Comparison of ENCODE assay signal across 12 cellular contexts in genomic region chr7:41880107-41880506, GRCh38.
DNase-seq lines count a peak whose midpoint lies in the region; ATAC-seq and TF ChIP-seq lines count a peak whose summit lies in the region.
"Had no signal": no experiment of that assay in that cellular context is flagged by ENCODE, and none has a peak within 500 bp of the region (broad histone marks: within the 10 kb centered on the region; RNA-seq: fewer than 3 reads in every experiment).

No MANE protein-coding gene starts in this region.

- H3K4me1 Mint-ChIP-seq in CD8-positive, alpha-beta T cell (ENCODE audit: low read depth): peaks cover 22% of the 10 kb centered on the region
- peaks cover 16% of the 10 kb centered on the region for H3K4me1 Mint-ChIP-seq in central memory CD8-positive, alpha-beta T cell
- H3K4me1 Mint-ChIP-seq in natural killer cell: peaks cover 25 to 34% of the 10 kb centered on the region in 2 donors

- no peaks in the 10 kb centered on the region for H3K36me3 ChIP-seq in CD8-positive, alpha-beta T cell (ENCODE audit: insufficient read depth, low read length)
- no peaks in the 10 kb centered on the region for H3K36me3 ChIP-seq in right atrium auricular region

- H3K9me3 ChIP-seq in CD8-positive, alpha-beta T cell (ENCODE audit: low read length): no peaks in the 10 kb centered on the region
- no peaks in the 10 kb centered on the region for H3K9me3 ChIP-seq in right atrium auricular region

- H3K4me1 ChIP-seq in CD8-positive, alpha-beta T cell (ENCODE audit: insufficient read depth, low read length): peaks cover 10% of the 10 kb centered on the region
- no peaks in the 10 kb centered on the region for H3K4me1 ChIP-seq in right atrium auricular region

- H3K9me3 Mint-ChIP-seq in CD8-positive, alpha-beta T cell: no peaks in the 10 kb centered on the region
- peaks cover 11% of the 10 kb centered on the region for H3K9me3 Mint-ChIP-seq in central memory CD8-positive, alpha-beta T cell
- H3K9me3 Mint-ChIP-seq in natural killer cell: no peaks in the 10 kb centered on the region

- intact Hi-C loops in CD8-positive, alpha-beta T cell (cut with DNase I, micrococcal nuclease): no loop called here
- intact Hi-C loops in natural killer cell (cut with micrococcal nuclease): no loop called here

- DNase-seq in CD8-positive, alpha-beta T cell: no peak
- DNase-seq in LoVo (ENCODE audit: low spot score) (peak; percentile 37), natural killer cell (no peak), GM19238 (ENCODE audit: insufficient read length, low spot score) (no peak), NCI-H1694 treated with DMSO at 0.1 percent for 48 hours (lab: John Stamatoyannopoulos, UW) (no peak), right atrium auricular region (ENCODE audit: low spot score) (no peak)
- no peak for DNase-seq in central memory CD8-positive, alpha-beta T cell (ENCODE audit: low spot score in 2 of 2)
- DNase-seq: left cardiac atrium; NCI-H2081 treated with DMSO at 0.1 percent for 48 hours; small intestine; stimulated activated naive CD4-positive, alpha-beta T cell treated with Interleukin-2 at 50 U/mL for 16 hours had no signal

- POLR2A ChIA-PET in CD8-positive, alpha-beta T cell (lab: Charles Lee): no interaction called here

- H3K27me3 ChIP-seq in CD8-positive, alpha-beta T cell (ENCODE audit: insufficient read depth, low read length): no peaks in the 10 kb centered on the region
- no peaks in the 10 kb centered on the region for H3K27me3 ChIP-seq in right atrium auricular region

- no peak for TF ChIP-seq CTCF in CD8-positive, alpha-beta T cell (IDR thresholded peaks at IDR 0.05)
- no peak for TF ChIP-seq CTCF in natural killer cell (IDR thresholded peaks at IDR 0.05)
- TF ChIP-seq CTCF in right atrium auricular region (IDR thresholded peaks at IDR 0.05): no peak

- CTCF ChIA-PET in CD8-positive, alpha-beta T cell (lab: Charles Lee): interaction anchor here (1.6 kb wide), 1 partner anchor 63 kb away, joined by 5 read pairs; no protein-coding TSS in a partner anchor

- no peak for ATAC-seq in CD8-positive, alpha-beta T cell
- no peak for ATAC-seq in central memory CD8-positive, alpha-beta T cell (replicated peaks; ENCODE audit: extremely low read depth, poor library complexity, severe bottlenecking)
- no peak for ATAC-seq in natural killer cell
- no peak for ATAC-seq in HG03045 (IDR thresholded peaks at IDR 0.05; ENCODE audit: unreplicated experiment)
- ATAC-seq: left cardiac atrium had no signal

- no peak overlapping the region for H3K4me3 Mint-ChIP-seq in CD8-positive, alpha-beta T cell
- H3K4me3 Mint-ChIP-seq in central memory CD8-positive, alpha-beta T cell: peak overlapping the region; percentile 3
- peak overlapping the region; percentile 11 for H3K4me3 Mint-ChIP-seq in natural killer cell

- H3K27me3 Mint-ChIP-seq in CD8-positive, alpha-beta T cell (ENCODE audit: low read depth): no peaks in the 10 kb centered on the region
- peaks cover 11% of the 10 kb centered on the region for H3K27me3 Mint-ChIP-seq in central memory CD8-positive, alpha-beta T cell
- H3K27me3 Mint-ChIP-seq in natural killer cell (ENCODE audit: low read depth in 2 of 2): no peaks in the 10 kb centered on the region

- H3K27ac ChIP-seq in CD8-positive, alpha-beta T cell (ENCODE audit: low read depth, low read length): no peak overlapping the region
- H3K27ac ChIP-seq in right atrium auricular region: no peak overlapping the region

- H3K27ac Mint-ChIP-seq in CD8-positive, alpha-beta T cell: peak overlapping the region; percentile 47
- H3K27ac Mint-ChIP-seq in central memory CD8-positive, alpha-beta T cell (ENCODE audit: low read depth): peak overlapping the region; percentile 27
- peak overlapping the region; percentile 96 to 99 for H3K27ac Mint-ChIP-seq in natural killer cell

- H3K4me3 ChIP-seq in CD8-positive, alpha-beta T cell (ENCODE audit: low read depth, low read length): no peak overlapping the region
- H3K4me3 ChIP-seq in right atrium auricular region: no peak overlapping the region

- no peaks in the 10 kb centered on the region for H3K36me3 Mint-ChIP-seq in CD8-positive, alpha-beta T cell
- H3K36me3 Mint-ChIP-seq in central memory CD8-positive, alpha-beta T cell (ENCODE audit: insufficient read depth): peaks cover 3% of the 10 kb centered on the region
- no peaks in the 10 kb centered on the region for H3K36me3 Mint-ChIP-seq in natural killer cell

Comparison
In these comparisons a context has a peak if more than half of its experiments do, and no peak if none do; other contexts are left out.
1. H3K27ac Mint-ChIP-seq: peak in every context shown above with its lines; median percentile 98 in natural killer cell; 47 in CD8-positive, alpha-beta T cell; 27 in central memory CD8-positive, alpha-beta T cell.